ENCODE assay signal across 10 cellular contexts in the genomic region with DNA sequence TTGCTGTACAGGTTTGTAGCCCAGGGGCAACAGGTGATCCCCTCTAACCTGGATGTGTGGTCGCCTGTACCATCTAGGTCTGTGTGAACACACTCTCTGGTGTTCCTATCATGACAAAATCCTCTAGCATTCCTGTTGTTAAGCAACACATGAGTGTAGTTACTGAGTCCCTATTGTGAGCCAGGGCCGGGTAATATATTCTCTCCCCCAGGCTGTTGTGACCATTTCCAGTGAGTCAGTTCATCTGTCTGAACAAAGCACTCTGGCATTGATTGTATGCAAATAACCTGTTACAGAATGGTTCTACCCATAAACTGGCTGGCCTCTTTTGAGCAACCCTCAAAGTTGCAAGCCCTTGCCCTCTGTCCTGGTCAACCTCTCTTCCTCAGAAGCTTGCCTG. TPM values are rescaled to one million over a fixed set of nuclear protein-coding genes. Genes with fewer than 3 reads are reported as not detected.
DNase-seq lines count a peak whose midpoint lies in the region; ATAC-seq and TF ChIP-seq lines count a peak whose summit lies in the region.
"Had no signal": no experiment of that assay in that cellular context is flagged by ENCODE, and none has a peak within 500 bp of the region (broad histone marks: within the 10 kb centered on the region; RNA-seq: fewer than 3 reads in every experiment).

No MANE protein-coding gene starts in this region.

- H3K27ac ChIP-seq in RWPE2 (ENCODE audit: poor library complexity, severe bottlenecking) (peak overlapping the region; percentile 96), fibroblast of lung (ENCODE audit: insufficient read depth, low read length) (no peak overlapping the region), sigmoid colon (peak overlapping the region in 3 of 4 donors; percentile 29 to 62 (median 35))

- H3K4me1 ChIP-seq in RWPE2 (ENCODE audit: insufficient read depth, poor library complexity, severe bottlenecking) (peaks cover 36% of the 10 kb centered on the region), fibroblast of lung (ENCODE audit: control insufficient read depth, extremely low read depth, insufficient read depth, low read length) (no peaks in the 10 kb centered on the region), sigmoid colon (peaks cover 0 to 16% (median 11%) of the 10 kb centered on the region in 4 donors)

- H4K20me1 ChIP-seq in fibroblast of lung (ENCODE audit: control insufficient read depth, extremely low read depth, insufficient read depth, low read length), result no peaks in the 10 kb centered on the region

- no peaks in the 10 kb centered on the region for H3K27me3 ChIP-seq in RWPE2 (ENCODE audit: insufficient read depth, poor library complexity, severe bottlenecking)
- H3K27me3 ChIP-seq in fibroblast of lung (ENCODE audit: control insufficient read depth, insufficient read depth, low read length), result no peaks in the 10 kb centered on the region
- no peaks in the 10 kb centered on the region for H3K27me3 ChIP-seq in sigmoid colon

- H3K79me2 ChIP-seq in fibroblast of lung (ENCODE audit: control insufficient read depth, insufficient read depth, low read length), result peaks cover 24% of the 10 kb centered on the region

- TF ChIP-seq CTCF in RWPE2 (IDR thresholded peaks at IDR 0.05; ENCODE audit: poor library complexity, severe bottlenecking) (no peak), fibroblast of lung (conservative IDR thresholded peaks at IDR 0.05 in 1 of 2, IDR thresholded peaks at IDR 0.05 in 1 of 2; ENCODE audit: low read depth in 1 of 2, low read length in 2 of 2) (no peak), sigmoid colon (IDR thresholded peaks at IDR 0.05) (no peak)

- no peak for TF ChIP-seq EP300 in sigmoid colon (IDR thresholded peaks at IDR 0.05)

- H3K4me3 ChIP-seq in RWPE2 (ENCODE audit: severe bottlenecking), result no peak overlapping the region
- H3K4me3 ChIP-seq in fibroblast of lung (replicated peaks in 1 of 4; ENCODE audit: control extremely low read depth in 1 of 4, insufficient read depth in 1 of 4, low read depth in 3 of 4, low read length in 4 of 4), result no peak overlapping the region
- H3K4me3 ChIP-seq in sigmoid colon, result no peak overlapping the region

- TF ChIP-seq POLR2A in sigmoid colon (IDR thresholded peaks at IDR 0.05), result no peak

- DNase-seq in GM04503 (ENCODE audit: low read depth) (peak; percentile 69), RWPE2 (ENCODE audit: low spot score) (no peak), fibroblast of lung (ENCODE audit: low read depth in 2 of 2) (peak; percentile 42 to 79), sigmoid colon (no peak), SHP77 (lab: John Stamatoyannopoulos, UW) (no peak), HPDE6-E6E7 (ENCODE audit: extremely low spot score) (no peak)
- DNase-seq: activated CD4-positive, alpha-beta T cell treated with anti-CD3 and anti-CD28 coated beads for 1 hour; SIG-M5 had no signal

- 68 to 86% methylated on average over 2 of the region's 2 CpGs for WGBS in sigmoid colon, 2 donors

- H3K36me3 ChIP-seq in RWPE2 (ENCODE audit: low read depth) (peaks cover 23% of the 10 kb centered on the region), fibroblast of lung (ENCODE audit: control insufficient read depth, insufficient read depth, low read length) (no peaks in the 10 kb centered on the region), sigmoid colon (no peaks in the 10 kb centered on the region)

- intact Hi-C loops in sigmoid colon (cut with DNase I), result loop anchor here (5.0 kb wide), 4 partner anchors 53 to 302 kb away; a partner anchor contains a TSS

- no peak overlapping the region for H3K9ac ChIP-seq in fibroblast of lung (ENCODE audit: insufficient read depth, low read length)

- ATAC-seq in RWPE2 (ENCODE audit: low read depth) (peak; percentile 73), HG03280 (IDR thresholded peaks at IDR 0.05; ENCODE audit: unreplicated experiment) (no peak), GM18868 (IDR thresholded peaks at IDR 0.05; ENCODE audit: unreplicated experiment) (no peak)

- no peak overlapping the region for H2AFZ ChIP-seq in fibroblast of lung (ENCODE audit: low read length)

- no peak overlapping the region for H3K4me2 ChIP-seq in fibroblast of lung (ENCODE audit: extremely low read depth, insufficient read depth, low read length)

- no peaks in the 10 kb centered on the region for H3K9me3 ChIP-seq in RWPE2 (ENCODE audit: severe bottlenecking)
- H3K9me3 ChIP-seq in fibroblast of lung (ENCODE audit: control insufficient read depth, insufficient read depth, low read depth, low read length), result no peaks in the 10 kb centered on the region
- no peaks in the 10 kb centered on the region for H3K9me3 ChIP-seq in sigmoid colon

RNA-seq across cellular contexts. Expression of a gene that starts 2.6 kb away (rescaled TPM):
- total RNA-seq in fibroblast of lung (51.6 and 81.7 TPM in 2 replicates), sigmoid colon (100 to 1,000 TPM in 1 of 4 donors, 10 to 100 TPM in 3; 51.7 to 121 (median 76.7) TPM)
- polyA plus RNA-seq in fibroblast of lung (47.9 and 105 TPM in 2 replicates), sigmoid colon (100 to 1,000 TPM; 109 to 277 (median 121) TPM)
- 58.4 and 119 TPM in 2 replicates for polyA plus RNA-seq in fibroblast of lung (2012)
- polyA minus RNA-seq in fibroblast of lung (ENCODE audit: low replicate concordance), result 157 and 358 TPM in 2 replicates

Comparison
In these comparisons a context has a peak if more than half of its experiments do, and no peak if none do; other contexts are left out.
1. DNase-seq: peak in GM04503 (single experiment) and fibroblast of lung (2 of 2); none in RWPE2 (single experiment), sigmoid colon (single experiment), SHP77 (0 of 2) and HPDE6-E6E7 (single experiment).